Comparison of ENCODE assay signal across 3 cellular contexts in genomic region chr9:77188242-77188641, GRCh38.
TF ChIP-seq lines count a peak whose summit lies in the region.

No MANE protein-coding gene starts in this region.

TF ChIP-seq in HEK293, 187 proteins besides CTCF, POLR2A, EP300 and RAD21:
- TF ChIP-seq ZNF26 (tag by site-specific recombination; IDR thresholded peaks at IDR 0.05) (no peak), ZNF146 (tag by site-specific recombination; IDR thresholded peaks at IDR 0.05) (peak; percentile 87), TRIM28 (IDR thresholded peaks at IDR 0.05; ENCODE audit: borderline replicate concordance, low read length) (no peak)

TF ChIP-seq in K562, 482 proteins besides CTCF, POLR2A, EP300 and RAD21:
- TF ChIP-seq ZNF146 (CRISPR knock-in tag; IDR thresholded peaks at IDR 0.05; ENCODE audit: unreplicated experiment) (peak; percentile 73), ZNF766 (CRISPR knock-in tag; conservative IDR thresholded peaks at IDR 0.05) (peak; percentile 58; the same call in 1 of the 2 replicates), NFATC3 (IDR thresholded peaks at IDR 0.05) (no peak)
TF ChIP-seq in K562: peak in this region for 2.

TF ChIP-seq in H1, 55 proteins besides CTCF, POLR2A, EP300 and RAD21:
- TF ChIP-seq KDM4A (IDR thresholded peaks at IDR 0.05; ENCODE audit: low read depth, low read length, severe bottlenecking) (no peak), TCF12 (IDR thresholded peaks at IDR 0.05; ENCODE audit: low read depth, low read length) (no peak), ATF2 (IDR thresholded peaks at IDR 0.05; ENCODE audit: low read length) (no peak), SP1 (IDR thresholded peaks at IDR 0.05; ENCODE audit: low read depth, low read length) (no peak), TEAD4 (IDR thresholded peaks at IDR 0.05; ENCODE audit: low read depth, low read length) (no peak), RFX5 (IDR thresholded peaks at IDR 0.05; ENCODE audit: borderline replicate concordance, low read depth, low read length) (no peak), HDAC2 (IDR thresholded peaks at IDR 0.05; ENCODE audit: borderline replicate concordance in 1 of 2, low read depth in 2 of 2, low read length in 2 of 2) (no peak), SIX5 (IDR thresholded peaks at IDR 0.05; ENCODE audit: low read depth, low read length) (no peak), SP4 (IDR thresholded peaks at IDR 0.05; ENCODE audit: low read length) (no peak), ASH2L (IDR thresholded peaks at IDR 0.05; ENCODE audit: low read length) (no peak), CBX5 (IDR thresholded peaks at IDR 0.05; ENCODE audit: low read depth, low read length) (no peak), GTF2F1 (IDR thresholded peaks at IDR 0.05; ENCODE audit: borderline replicate concordance, low read depth, low read length) (no peak), USF2 (IDR thresholded peaks at IDR 0.05; ENCODE audit: low read length) (no peak), MAFK (IDR thresholded peaks at IDR 0.05; ENCODE audit: low read depth, low read length) (no peak), CEBPB (IDR thresholded peaks at IDR 0.05; ENCODE audit: low read depth, low read length) (no peak), CHD2 (IDR thresholded peaks at IDR 0.05; ENCODE audit: low read length) (no peak)
